ENCODE assay signal across 27 cellular contexts in genomic region chr1:247291835-247292561, GRCh38. TPM values are rescaled to one million over a fixed set of nuclear protein-coding genes. Genes with fewer than 3 reads are reported as not detected.
DNase-seq lines count a peak whose midpoint lies in the region; ATAC-seq and TF ChIP-seq lines count a peak whose summit lies in the region.
"Had no signal": no experiment of that assay in that cellular context is flagged by ENCODE, and none has a peak within 500 bp of the region (broad histone marks: within the 10 kb centered on the region; RNA-seq: fewer than 3 reads in every experiment).

No MANE protein-coding gene starts in this region.

- no peaks in the 10 kb centered on the region for H3K4me1 ChIP-seq in Panc1 (ENCODE audit: control insufficient read depth, insufficient read depth, low read length)
- peaks cover 46% of the 10 kb centered on the region for H3K4me1 ChIP-seq in iPS-20b (ENCODE audit: insufficient read depth, low read length)
- H3K4me1 ChIP-seq: stomach, upper lobe of right lung had no signal

- in situ Hi-C loops in Panc1 (cut with HindIII; ENCODE audit: low pct_unique_long_range_greater_than_20kb, low sequenced_read_pairs) = no loop called here

- H3K4me3 ChIP-seq in Panc1 (ENCODE audit: low read depth in 2 of 2, low read length in 2 of 2) = no peak overlapping the region
- H3K4me3 ChIP-seq in iPS-20b (ENCODE audit: low read length) = 0 out of 2 replicates have a peak overlapping the region, but pooled peaks have one; percentile 6
- H3K4me3 ChIP-seq: hepatocyte, smooth muscle cell, stomach, upper lobe of right lung had no signal

- H3K9ac ChIP-seq in iPS-20b (ENCODE audit: low read depth, low read length) = no peak overlapping the region

- H3K4me1 Mint-ChIP-seq in stimulated activated naive CD8-positive, alpha-beta T cell treated with anti-CD3 and anti-CD28 coated beads, Interleukin-15, amount 100 ng/mL, for 72 hours = no peaks in the 10 kb centered on the region
- H3K4me1 Mint-ChIP-seq: activated B cell treated with CpG ODN at 0.5 μM for 24 hours had no signal

- peaks cover 3 to 27% of the 10 kb centered on the region in 2 donors for H3K9me3 Mint-ChIP-seq in stimulated activated naive CD8-positive, alpha-beta T cell treated with anti-CD3 and anti-CD28 coated beads, Interleukin-15, amount 100 ng/mL, for 72 hours
- H3K9me3 Mint-ChIP-seq: activated T-helper 17 cell treated with anti-CD3 and anti-CD28 coated beads, Interleukin-2, amount 50 U/mL, for 72 hours had no signal

- H3K36me3 ChIP-seq in Panc1 (ENCODE audit: control insufficient read depth, insufficient read depth, low read length) (no peaks in the 10 kb centered on the region), iPS-20b (ENCODE audit: insufficient read depth, low read depth, low read length) (no peaks in the 10 kb centered on the region)
- H3K36me3 ChIP-seq: stomach, upper lobe of right lung had no signal

- no TSS peak for BruUV-seq in Panc1 (replicated peaks; lab: Mats Ljungman, UMichigan)

- H3K4me3 Mint-ChIP-seq in stimulated activated naive CD8-positive, alpha-beta T cell treated with anti-CD3 and anti-CD28 coated beads, Interleukin-15, amount 100 ng/mL, for 72 hours = no peak overlapping the region
- H3K4me3 Mint-ChIP-seq: activated B cell treated with CpG ODN at 0.5 μM for 24 hours; activated T-helper 17 cell treated with anti-CD3 and anti-CD28 coated beads, Interleukin-2, amount 50 U/mL, for 72 hours had no signal

- 0 out of 2 replicates have a peak, but pooled peaks have one; percentile 47 for ATAC-seq in Panc1
- peak; percentile 85 for ATAC-seq in stimulated activated naive CD8-positive, alpha-beta T cell treated with anti-CD3 and anti-CD28 coated beads, Interleukin-15, amount 100 ng/mL, for 72 hours
- ATAC-seq in HG03045 (IDR thresholded peaks at IDR 0.05; ENCODE audit: unreplicated experiment) = no peak
- ATAC-seq: activated T-helper 17 cell treated with anti-CD3 and anti-CD28 coated beads, Interleukin-2, amount 50 U/mL, for 72 hours; upper lobe of right lung had no signal

- peak overlapping the region in 1 of 2 donors; percentile 8 for H3K27ac Mint-ChIP-seq in stimulated activated naive CD8-positive, alpha-beta T cell treated with anti-CD3 and anti-CD28 coated beads, Interleukin-15, amount 100 ng/mL, for 72 hours
- H3K27ac Mint-ChIP-seq: activated B cell treated with CpG ODN at 0.5 μM for 24 hours; activated T-helper 17 cell treated with anti-CD3 and anti-CD28 coated beads, Interleukin-2, amount 50 U/mL, for 72 hours had no signal

- no peaks in the 10 kb centered on the region for H3K27me3 Mint-ChIP-seq in stimulated activated naive CD8-positive, alpha-beta T cell treated with anti-CD3 and anti-CD28 coated beads, Interleukin-15, amount 100 ng/mL, for 72 hours
- H3K27me3 Mint-ChIP-seq: activated B cell treated with CpG ODN at 0.5 μM for 24 hours; activated T-helper 17 cell treated with anti-CD3 and anti-CD28 coated beads, Interleukin-2, amount 50 U/mL, for 72 hours had no signal

- TF ChIP-seq CTCF in Panc1 (IDR thresholded peaks at IDR 0.05) = no peak

- H3K9me3 ChIP-seq in Panc1 (ENCODE audit: control insufficient read depth, insufficient read depth, low read depth, low read length) (no peaks in the 10 kb centered on the region), iPS-20b (ENCODE audit: insufficient read depth, low read depth, low read length) (no peaks in the 10 kb centered on the region)
- H3K9me3 ChIP-seq: stomach, upper lobe of right lung had no signal

- CTCF ChIA-PET in Panc1 (lab: Charles Lee) = no interaction called here

- H3K27me3 ChIP-seq in Panc1 (ENCODE audit: control insufficient read depth, insufficient read depth, low read length) (no peaks in the 10 kb centered on the region; the same call in 1 of the 2 replicates), iPS-20b (ENCODE audit: insufficient read depth, low read length) (no peaks in the 10 kb centered on the region)
- H3K27me3 ChIP-seq: hepatocyte, stomach, upper lobe of right lung had no signal

- intact Hi-C loops in Panc1 (cut with micrococcal nuclease; ENCODE audit: unreplicated experiment) = no loop called here

- H3K27ac ChIP-seq in Panc1 (ENCODE audit: low read length) (no peak overlapping the region), iPS-20b (ENCODE audit: low read length) (no peak overlapping the region)
- H3K27ac ChIP-seq: hepatocyte, stomach, upper lobe of right lung had no signal

- POLR2A ChIA-PET in Panc1 (lab: Charles Lee) = no interaction called here

- peak; percentile 2 for DNase-seq in activated T-cell treated with anti-CD3 and anti-CD28 coated beads for 48 hours (ENCODE audit: low read depth)
- DNase-seq in activated T-cell treated with anti-CD3 and anti-CD28 coated beads, Interleukin-2, amount 50 U/mL, for 1 hour = no peak
- no peak for DNase-seq in Panc1 (ENCODE audit: low read depth, low spot score)
- DNase-seq in stimulated activated naive CD8-positive, alpha-beta T cell treated with anti-CD3 and anti-CD28 coated beads, Interleukin-15, amount 100 ng/mL, for 72 hours = peak in 1 of 2 donors; percentile 27
- no peak for DNase-seq in activated gamma-delta T cell treated with Interleukin-2 at 50 U/mL for 16 hours
- no peak for DNase-seq in epidermal melanocyte (ENCODE audit: insufficient read length, low spot score)
- DNase-seq: activated B cell treated with CpG ODN at 0.5 μM for 24 hours, C1 segment of cervical spinal cord, cerebellar nuclear complex, erythroblast, foreskin fibroblast, Kasumi-1, NCI-H1694, NCI-H2171 treated with DMSO at 0.1 percent for 48 hours, NCI-H524 treated with DMSO at 0.1 percent for 48 hours, RPMI8226, stomach, upper lobe of right lung had no signal

RNA-seq across cellular contexts. Expression of gene VN1R5, which starts 36.1 kb away (rescaled TPM):
- not detected for total RNA-seq in Panc1 (2021; ENCODE audit: unreplicated experiment)
- polyA plus RNA-seq in Panc1 (2012; ENCODE audit: insufficient read length) = not detected
- total RNA-seq: activated B cell treated with CpG ODN at 0.5 μM for 24 hours; activated T-helper 17 cell treated with anti-CD3 and anti-CD28 coated beads, Interleukin-2, amount 50 U/mL, for 72 hours; hepatocyte; HT1080; lower leg skin; mucosa of gallbladder; smooth muscle cell; stomach; upper lobe of right lung had no signal
- polyA plus RNA-seq: hepatocyte, keratinocyte, smooth muscle cell, stomach had no signal

RNA-seq across cellular contexts. Expression of gene ZNF496, which starts 39.7 kb away (rescaled TPM):
- total RNA-seq in Panc1 (2021; ENCODE audit: unreplicated experiment) = 21.4 TPM
- 22.3 TPM for polyA plus RNA-seq in Panc1 (2012; ENCODE audit: insufficient read length)
